15 cellular contexts compared by ENCODE assay signal in genomic region chr4:20423420-20423819, GRCh38.
"Had no signal": no experiment of that assay in that cellular context is flagged by ENCODE, and none has a peak within 500 bp of the region (broad histone marks: within the 10 kb centered on the region; RNA-seq: fewer than 3 reads in every experiment).

No MANE protein-coding gene starts in this region.

- DNase-seq: activated naive CD4-positive, alpha-beta T cell; activated naive CD8-positive, alpha-beta T cell treated with anti-CD3 and anti-CD28 coated beads, Interleukin-2, amount 10 ng/mL, durations not matched to agents 7 days and 5 days; dorsolateral prefrontal cortex; head of caudate nucleus; immature natural killer cell; mesendoderm; occipital lobe; right cardiac atrium; small intestine; stimulated activated CD4-positive, alpha-beta T cell treated with anti-CD3 and anti-CD28 coated beads, Interleukin-4, amount 100 ng/mL, for 4 hours; stimulated activated naive CD8-positive, alpha-beta T cell treated with anti-CD3 and anti-CD28 coated beads, Interleukin-15, Interleukin-2, amounts not matched to agents 100 U/mL and 50 U/mL, for 24 hours; upper lobe of left lung had no signal

- H3K4me1 ChIP-seq: prostate gland, upper lobe of left lung had no signal

- H3K4me3 ChIP-seq: dorsolateral prefrontal cortex, prostate gland, upper lobe of left lung had no signal

- ATAC-seq: activated CD4-positive, CD25-positive, alpha-beta regulatory T cell treated with anti-CD3 and anti-CD28 coated beads, Interleukin-2, amount 50 U/mL, for 24 hours; natural killer cell treated with Interleukin-12 subunit alpha and Interleukin-12 subunit beta and Interleukin-15 and Interleukin-18, amount 100 ng/mL, for 72 hours; stimulated activated naive CD8-positive, alpha-beta T cell treated with anti-CD3 and anti-CD28 coated beads, Interleukin-15, Interleukin-2, amounts not matched to agents 100 U/mL and 50 U/mL, for 24 hours had no signal

- H3K27ac ChIP-seq: dorsolateral prefrontal cortex, prostate gland, upper lobe of left lung had no signal

- H3K9me3 ChIP-seq: prostate gland, upper lobe of left lung had no signal

- H3K27me3 ChIP-seq: dorsolateral prefrontal cortex, upper lobe of left lung had no signal

- H3K36me3 ChIP-seq: prostate gland, upper lobe of left lung had no signal
